ENCODE assay signal across 13 cellular contexts in genomic region chr16:56551796-56552738, GRCh38. TPM values are rescaled to one million over a fixed set of nuclear protein-coding genes. Genes with fewer than 3 reads are reported as not detected.
A peak's percentile ranks its signal among the peaks of the same experiment; 100 is the strongest.
DNase-seq lines count a peak whose midpoint lies in the region; ATAC-seq and TF ChIP-seq lines count a peak whose summit lies in the region.
"Had no signal": no experiment of that assay in that cellular context is flagged by ENCODE, and none has a peak within 500 bp of the region (broad histone marks: within the 10 kb centered on the region; RNA-seq: fewer than 3 reads in every experiment).

No MANE protein-coding gene starts in this region.

- H2BK12ac ChIP-seq in neuronal stem cell (ENCODE audit: low read length) = no peak overlapping the region

- H3K36me3 Mint-ChIP-seq in type B pancreatic cell = no peaks in the 10 kb centered on the region

- peaks cover 12% of the 10 kb centered on the region for H3K4me1 Mint-ChIP-seq in type B pancreatic cell (ENCODE audit: unreplicated experiment)

- no peaks in the 10 kb centered on the region for H3K36me3 ChIP-seq in BLaER1 treated with 17β-estradiol and CSF1 and Interleukin-3, amounts not matched to agents 10 nM and 100 nM
- H3K36me3 ChIP-seq in neuronal stem cell (replicated peaks in 1 of 2; ENCODE audit: control insufficient read depth in 2 of 2, insufficient read depth in 2 of 2, low read length in 2 of 2) = no peaks in the 10 kb centered on the region
- H3K36me3 ChIP-seq in effector memory CD4-positive, alpha-beta T cell (ENCODE audit: control insufficient read depth, insufficient read depth, low read length) = no peaks in the 10 kb centered on the region

- no peak overlapping the region for H3K27ac Mint-ChIP-seq in type B pancreatic cell
- H3K27ac Mint-ChIP-seq: activated CD8-positive, alpha-beta T cell treated with anti-CD3 and anti-CD28 coated beads, Interleukin-2, amount 10 ng/mL, durations not matched to agents 7 days and 5 days; CD8-positive, alpha-beta memory T cell had no signal

- H3K27me3 ChIP-seq in BLaER1 treated with 17β-estradiol and CSF1 and Interleukin-3, amounts not matched to agents 10 nM and 100 nM = no peaks in the 10 kb centered on the region
- H3K27me3 ChIP-seq in neuronal stem cell (ENCODE audit: control insufficient read depth in 3 of 3, insufficient read depth in 3 of 3, low read depth in 1 of 3, low read length in 3 of 3) = peaks cover 0 to 7% (median 0%) of the 10 kb centered on the region in 3 experiments
- peaks cover 5% of the 10 kb centered on the region for H3K27me3 ChIP-seq in effector memory CD4-positive, alpha-beta T cell (replicated peaks; ENCODE audit: control insufficient read depth, insufficient read depth, low read length, poor library complexity, severe bottlenecking)

- H2AFZ ChIP-seq in neuronal stem cell (ENCODE audit: low read length) = peak overlapping the region; percentile 74

- H3K9me3 ChIP-seq in BLaER1 treated with 17β-estradiol and CSF1 and Interleukin-3, amounts not matched to agents 10 nM and 100 nM (replicated peaks in 1 of 11) = no peaks in the 10 kb centered on the region
- H3K9me3 ChIP-seq in neuronal stem cell (replicated peaks in 1 of 2; ENCODE audit: control insufficient read depth in 2 of 2, insufficient read depth in 1 of 2, low read depth in 1 of 2, low read length in 2 of 2) = no peaks in the 10 kb centered on the region
- H3K9me3 ChIP-seq in effector memory CD4-positive, alpha-beta T cell (ENCODE audit: control insufficient read depth, low read length) = no peaks in the 10 kb centered on the region

- no peak for ATAC-seq in HG02623 (IDR thresholded peaks at IDR 0.05; ENCODE audit: unreplicated experiment)
- ATAC-seq: activated CD8-positive, alpha-beta T cell treated with anti-CD3 and anti-CD28 coated beads, Interleukin-2, amount 10 ng/mL, durations not matched to agents 7 days and 5 days had no signal

- no peak overlapping the region for H3K4ac ChIP-seq in neuronal stem cell (ENCODE audit: low read length)

- no peaks in the 10 kb centered on the region for H3K9me3 Mint-ChIP-seq in type B pancreatic cell
- H3K9me3 Mint-ChIP-seq: central memory CD8-positive, alpha-beta T cell had no signal

- peak overlapping the region; percentile 68 for H3K18ac ChIP-seq in neuronal stem cell (ENCODE audit: low read length)

- no peak overlapping the region for H3K14ac ChIP-seq in neuronal stem cell (ENCODE audit: low read length)

- H3K27me3 Mint-ChIP-seq in type B pancreatic cell = peaks cover 28% of the 10 kb centered on the region

- WGBS in neuronal stem cell (ENCODE audit: extremely low coverage in 2 of 2, insufficient read length in 2 of 2, insufficient replicate concordance in 1 of 2), 2 donors = no CpG with 5 or more reads among the region's 11 CpGs

- H2BK15ac ChIP-seq in neuronal stem cell (ENCODE audit: low read length) = no peak overlapping the region

- H3K4me1 ChIP-seq in BLaER1 treated with 17β-estradiol and CSF1 and Interleukin-3, amounts not matched to agents 10 nM and 100 nM = peaks cover 29 to 56% (median 40%) of the 10 kb centered on the region in 10 experiments
- H3K4me1 ChIP-seq in neuronal stem cell (ENCODE audit: control insufficient read depth in 2 of 2, insufficient read depth in 1 of 2, low read depth in 1 of 2, low read length in 2 of 2) = peaks cover 6 to 14% of the 10 kb centered on the region in 2 donors
- peaks cover 7% of the 10 kb centered on the region for H3K4me1 ChIP-seq in effector memory CD4-positive, alpha-beta T cell (ENCODE audit: control insufficient read depth, insufficient read depth, low read length, poor library complexity, severe bottlenecking)

- H3K9ac ChIP-seq in BLaER1 treated with 17β-estradiol and CSF1 and Interleukin-3, amounts not matched to agents 10 nM and 100 nM = peak overlapping the region in 3 of 11 experiments; percentile 24 to 60 (median 24); a peak in 2 of 22 replicates
- H3K9ac ChIP-seq in neuronal stem cell (ENCODE audit: low read depth, low read length, poor library complexity) = no peak overlapping the region

- H3K79me1 ChIP-seq in neuronal stem cell (ENCODE audit: low read depth, low read length) = no peaks in the 10 kb centered on the region

- peak; percentile 64 for DNase-seq in NOMO-1 treated with DMSO at 0.1 percent for 48 hours (lab: John Stamatoyannopoulos, UW; ENCODE audit: unreplicated experiment)
- DNase-seq in fibroblast of the aortic adventitia (ENCODE audit: low read depth) = peak; percentile 12
- no peak for DNase-seq in neuronal stem cell (ENCODE audit: low spot score)
- DNase-seq in glomerular visceral epithelial cell (ENCODE audit: extremely low spot score) = no peak
- no peak for DNase-seq in type B pancreatic cell (ENCODE audit: extremely low spot score, unreplicated experiment)
- DNase-seq in effector memory CD4-positive, alpha-beta T cell = no peak
- DNase-seq: activated CD8-positive, alpha-beta T cell treated with anti-CD3 and anti-CD28 coated beads, Interleukin-2, amount 10 ng/mL, durations not matched to agents 7 days and 5 days; CD8-positive, alpha-beta memory T cell; NCI-H2029 treated with DMSO at 0.1 percent for 48 hours had no signal

- H2BK5ac ChIP-seq in neuronal stem cell (ENCODE audit: low read length) = no peak overlapping the region

- no peak overlapping the region for H4K91ac ChIP-seq in neuronal stem cell (ENCODE audit: low read depth, low read length, poor library complexity)

- no peak overlapping the region for H4K8ac ChIP-seq in neuronal stem cell (ENCODE audit: low read depth, low read length)

- H3K4me2 ChIP-seq in BLaER1 treated with 17β-estradiol and CSF1 and Interleukin-3, amounts not matched to agents 10 nM and 100 nM = peak overlapping the region; percentile 46 to 79 (median 64)
- H3K4me2 ChIP-seq in neuronal stem cell (ENCODE audit: insufficient read depth, low read length, poor library complexity, severe bottlenecking) = no peak overlapping the region

- H3K23ac ChIP-seq in neuronal stem cell (ENCODE audit: low read depth, low read length, poor library complexity) = no peak overlapping the region

- H2BK120ac ChIP-seq in neuronal stem cell (ENCODE audit: low read depth, low read length) = no peak overlapping the region

- peak overlapping the region in 5 of 11 experiments; percentile 17 to 64 (median 41); a peak in 6 of 22 replicates for H3K27ac ChIP-seq in BLaER1 treated with 17β-estradiol and CSF1 and Interleukin-3, amounts not matched to agents 10 nM and 100 nM
- H3K27ac ChIP-seq in neuronal stem cell (replicated peaks; ENCODE audit: low read length) = no peak overlapping the region
- H3K27ac ChIP-seq in effector memory CD4-positive, alpha-beta T cell (ENCODE audit: insufficient read depth, low read length, poor library complexity, severe bottlenecking) = no peak overlapping the region

- H2AK5ac ChIP-seq in neuronal stem cell (ENCODE audit: low read depth, low read length) = no peak overlapping the region

- no peaks in the 10 kb centered on the region for H4K20me1 ChIP-seq in BLaER1 treated with 17β-estradiol and CSF1 and Interleukin-3, amounts not matched to agents 10 nM and 100 nM

- H3K4me3 ChIP-seq in BLaER1 treated with 17β-estradiol and CSF1 and Interleukin-3, amounts not matched to agents 10 nM and 100 nM = no peak overlapping the region
- H3K4me3 ChIP-seq in fibroblast of the aortic adventitia (ENCODE audit: low read depth, low read length) (no peak overlapping the region), neuronal stem cell (ENCODE audit: low read length in 2 of 2) (no peak overlapping the region)
- no peak overlapping the region for H3K4me3 ChIP-seq in effector memory CD4-positive, alpha-beta T cell (ENCODE audit: insufficient read depth, low read depth, low read length, poor library complexity, severe bottlenecking)

- TF ChIP-seq CTCF in fibroblast of the aortic adventitia (IDR thresholded peaks at IDR 0.05; ENCODE audit: insufficient read depth, low read length) (no peak), type B pancreatic cell (conservative IDR thresholded peaks at IDR 0.05) (no peak)

- no peak overlapping the region for H3K4me3 Mint-ChIP-seq in type B pancreatic cell
- H3K4me3 Mint-ChIP-seq: activated CD8-positive, alpha-beta T cell treated with anti-CD3 and anti-CD28 coated beads, Interleukin-2, amount 10 ng/mL, durations not matched to agents 7 days and 5 days; central memory CD8-positive, alpha-beta T cell had no signal

RNA-seq across cellular contexts. Expression of gene MT4, which starts 12.8 kb away (rescaled TPM):
- not detected in 2 replicates for total RNA-seq in fibroblast of the aortic adventitia (ENCODE audit: low replicate concordance)
- not detected for polyA plus RNA-seq in neuronal stem cell (2013, experiment 1 of 2)
- not detected for polyA plus RNA-seq in neuronal stem cell (2013, experiment 2 of 2)
- not detected in 2 replicates for total RNA-seq in type B pancreatic cell (ENCODE audit: low replicate concordance)
- total RNA-seq: activated CD8-positive, alpha-beta T cell treated with anti-CD3 and anti-CD28 coated beads, Interleukin-2, amount 10 ng/mL, durations not matched to agents 7 days and 5 days; CD8-positive, alpha-beta memory T cell; SK-MEL-5 had no signal
- polyA plus RNA-seq: CD8-positive, alpha-beta memory T cell had no signal

RNA-seq across cellular contexts. Expression of gene BBS2, which starts 32.2 kb away (rescaled TPM):
- 58.9 and 85.0 TPM in 2 replicates for total RNA-seq in fibroblast of the aortic adventitia (ENCODE audit: low replicate concordance)
- polyA plus RNA-seq in neuronal stem cell (2013, experiment 1 of 2) = 38.4 TPM
- polyA plus RNA-seq in neuronal stem cell (2013, experiment 2 of 2) = 38.3 TPM
- total RNA-seq in type B pancreatic cell (ENCODE audit: low replicate concordance) = 37.6 and 39.6 TPM in 2 replicates

RNA-seq across cellular contexts. Expression of gene MT3, which starts 37.3 kb away (rescaled TPM):
- total RNA-seq in fibroblast of the aortic adventitia (ENCODE audit: low replicate concordance) (not detected in 2 replicates), type B pancreatic cell (ENCODE audit: low replicate concordance) (not detected in 2 replicates)
- polyA plus RNA-seq in neuronal stem cell (2013, experiment 1 of 2) = not detected
- polyA plus RNA-seq in neuronal stem cell (2013, experiment 2 of 2) = not detected
- total RNA-seq: SK-MEL-5 had no signal

RNA-seq across cellular contexts. Expression of gene MT2A, which starts 56.3 kb away (rescaled TPM):
- total RNA-seq in fibroblast of the aortic adventitia (ENCODE audit: low replicate concordance) = 8.3 and 114 TPM in 2 replicates
- polyA plus RNA-seq in neuronal stem cell (2013, experiment 1 of 2) = 3.5 TPM
- polyA plus RNA-seq in neuronal stem cell (2013, experiment 2 of 2) = 3.5 TPM
- 18.2 and 21.4 TPM in 2 replicates for total RNA-seq in type B pancreatic cell (ENCODE audit: low replicate concordance)

Comparison
In these comparisons a context has a peak if more than half of its experiments do, and no peak if none do; other contexts are left out.
1. DNase-seq: peak in NOMO-1 treated with DMSO at 0.1 percent for 48 hours (single experiment) and fibroblast of the aortic adventitia (single experiment); none in neuronal stem cell (single experiment), glomerular visceral epithelial cell (single experiment), type B pancreatic cell (single experiment) and effector memory CD4-positive, alpha-beta T cell (0 of 3).